ENCODE assay signal across 1 cellular context in the genomic region with DNA sequence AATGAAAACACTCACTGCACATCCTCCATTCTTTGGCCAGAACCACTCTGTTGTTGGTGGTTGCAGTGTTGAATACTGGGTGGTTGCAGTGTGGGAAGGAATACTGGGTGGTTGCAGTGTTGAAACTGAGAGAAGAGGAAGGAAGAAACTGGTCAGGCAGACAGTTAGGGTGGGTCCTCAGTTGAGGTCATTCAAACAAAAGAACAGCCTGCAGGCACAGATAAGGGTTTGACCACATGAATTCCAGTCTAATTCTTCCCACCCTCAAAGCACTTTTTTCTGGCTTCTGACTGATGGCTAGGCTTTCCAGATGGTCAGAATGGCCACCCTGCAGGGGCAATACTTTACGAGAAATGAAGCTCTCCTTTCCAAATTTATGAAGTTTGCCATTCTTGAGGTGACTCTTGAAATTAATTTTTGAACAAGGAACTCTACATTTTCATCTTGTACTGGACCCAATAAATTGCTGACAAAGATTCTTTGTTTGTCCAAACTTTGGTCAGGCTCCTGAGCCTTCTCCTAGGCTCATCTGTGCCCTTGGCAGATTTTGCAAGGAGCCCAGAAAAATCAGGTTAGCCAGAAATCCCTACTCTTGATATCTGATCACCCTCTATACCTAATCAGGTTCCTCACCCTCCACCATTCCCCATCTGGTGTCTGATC.
A peak's percentile ranks its signal among the peaks of the same experiment; 100 is the strongest.
TF ChIP-seq lines count a peak whose summit lies in the region.

No MANE protein-coding gene starts in this region.

TF ChIP-seq in K562, 482 proteins besides CTCF, POLR2A, EP300 and RAD21 (continued from another document and continues in another):
- TF ChIP-seq, protein P1, sequence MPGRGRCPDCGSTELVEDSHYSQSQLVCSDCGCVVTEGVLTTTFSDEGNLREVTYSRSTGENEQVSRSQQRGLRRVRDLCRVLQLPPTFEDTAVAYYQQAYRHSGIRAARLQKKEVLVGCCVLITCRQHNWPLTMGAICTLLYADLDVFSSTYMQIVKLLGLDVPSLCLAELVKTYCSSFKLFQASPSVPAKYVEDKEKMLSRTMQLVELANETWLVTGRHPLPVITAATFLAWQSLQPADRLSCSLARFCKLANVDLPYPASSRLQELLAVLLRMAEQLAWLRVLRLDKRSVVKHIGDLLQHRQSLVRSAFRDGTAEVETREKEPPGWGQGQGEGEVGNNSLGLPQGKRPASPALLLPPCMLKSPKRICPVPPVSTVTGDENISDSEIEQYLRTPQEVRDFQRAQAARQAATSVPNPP (IDR thresholded peaks at IDR 0.05; ENCODE audit: borderline replicate concordance, insufficient read depth, insufficient read length): no peak
- no peak for TF ChIP-seq ZNF668 (CRISPR knock-in tag; IDR thresholded peaks at IDR 0.05)
- no peak for TF ChIP-seq CREB5 (CRISPR knock-in tag; IDR thresholded peaks at IDR 0.05)
- TF ChIP-seq ETS2 (tag; IDR thresholded peaks at IDR 0.05; ENCODE audit: borderline replicate concordance, poor library complexity, severe bottlenecking): no peak
- TF ChIP-seq FOXJ3 (CRISPR knock-in tag; IDR thresholded peaks at IDR 0.05): no peak
- TF ChIP-seq RBBP5 (IDR thresholded peaks at IDR 0.05; ENCODE audit: borderline replicate concordance, insufficient read depth, low read length, poor library complexity, severe bottlenecking): no peak
- TF ChIP-seq, protein P2, sequence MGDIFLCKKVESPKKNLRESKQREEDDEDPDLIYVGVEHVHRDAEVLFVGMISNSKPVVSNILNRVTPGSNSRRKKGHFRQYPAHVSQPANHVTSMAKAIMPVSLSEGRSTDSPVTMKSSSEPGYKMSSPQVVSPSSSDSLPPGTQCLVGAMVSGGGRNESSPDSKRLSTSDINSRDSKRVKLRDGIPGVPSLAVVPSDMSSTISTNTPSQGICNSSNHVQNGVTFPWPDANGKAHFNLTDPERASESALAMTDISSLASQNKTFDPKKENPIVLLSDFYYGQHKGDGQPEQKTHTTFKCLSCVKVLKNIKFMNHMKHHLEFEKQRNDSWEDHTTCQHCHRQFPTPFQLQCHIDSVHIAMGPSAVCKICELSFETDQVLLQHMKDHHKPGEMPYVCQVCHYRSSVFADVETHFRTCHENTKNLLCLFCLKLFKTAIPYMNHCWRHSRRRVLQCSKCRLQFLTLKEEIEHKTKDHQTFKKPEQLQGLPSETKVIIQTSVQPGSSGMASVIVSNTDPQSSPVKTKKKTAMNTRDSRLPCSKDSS (IDR thresholded peaks at IDR 0.05; ENCODE audit: low read depth, partially characterized antibody): peak; percentile 81
- peak; percentile 17; the same call in 1 of the 2 replicates for TF ChIP-seq SMARCA4 (IDR thresholded peaks at IDR 0.05)
- TF ChIP-seq ZZZ3 (IDR thresholded peaks at IDR 0.05): no peak
- no peak for TF ChIP-seq MCM3 (IDR thresholded peaks at IDR 0.05)
- 0 out of 2 replicates have a peak, but pooled peaks have one; percentile 47 for TF ChIP-seq GATA2 (CRISPR knock-in tag; IDR thresholded peaks at IDR 0.05)
- TF ChIP-seq LARP7 (IDR thresholded peaks at IDR 0.05): no peak
- no peak for TF ChIP-seq E2F3 (CRISPR knock-in tag; IDR thresholded peaks at IDR 0.05)
- TF ChIP-seq TCF7L2 (IDR thresholded peaks at IDR 0.05; ENCODE audit: low read depth, low read length): no peak
- TF ChIP-seq TBL1XR1 (IDR thresholded peaks at IDR 0.05; ENCODE audit: low read length in 2 of 2): no peak
- TF ChIP-seq JUND (IDR thresholded peaks at IDR 0.05; ENCODE audit: borderline replicate concordance, low read depth, low read length): peak; percentile 81
- peak; percentile 83; the same call in 1 of the 3 replicates for TF ChIP-seq JUND (tag; IDR thresholded peaks at IDR 0.05; ENCODE audit: borderline replicate concordance, low read depth, low read length)
- TF ChIP-seq BRCA1 (IDR thresholded peaks at IDR 0.05): no peak
- TF ChIP-seq BRCA1 (CRISPR knock-in tag; IDR thresholded peaks at IDR 0.05): no peak
- TF ChIP-seq TAF15 (IDR thresholded peaks at IDR 0.05; ENCODE audit: low read depth, low read length): no peak
- no peak for TF ChIP-seq TSHZ1 (CRISPR knock-in tag; IDR thresholded peaks at IDR 0.05)
- TF ChIP-seq ZBTB49 (CRISPR knock-in tag; IDR thresholded peaks at IDR 0.05; ENCODE audit: borderline replicate concordance): no peak
- no peak for TF ChIP-seq RBM34 (IDR thresholded peaks at IDR 0.05; ENCODE audit: borderline replicate concordance, insufficient read depth, low read length)
- TF ChIP-seq ZNF24 (IDR thresholded peaks at IDR 0.05): no peak
- no peak for TF ChIP-seq MEF2A (IDR thresholded peaks at IDR 0.05; ENCODE audit: control insufficient read depth, low read depth, low read length)
- no peak for TF ChIP-seq EZH2 (IDR thresholded peaks at IDR 0.05; ENCODE audit: borderline replicate concordance, low read depth, low read length)
- TF ChIP-seq ZNF75A (CRISPR knock-in tag; IDR thresholded peaks at IDR 0.05): no peak
- no peak for TF ChIP-seq ZKSCAN1 (IDR thresholded peaks at IDR 0.05; ENCODE audit: low read depth, low read length)
- no peak for TF ChIP-seq GABPA (tag; conservative IDR thresholded peaks at IDR 0.05; ENCODE audit: low read depth)
- no peak for TF ChIP-seq ZFX (CRISPR knock-in tag; IDR thresholded peaks at IDR 0.05)
- TF ChIP-seq ZNF347 (CRISPR knock-in tag; IDR thresholded peaks at IDR 0.05; ENCODE audit: low read depth): no peak
- no peak for TF ChIP-seq RNF219 (CRISPR knock-in tag; IDR thresholded peaks at IDR 0.05)
- TF ChIP-seq ILF3 (IDR thresholded peaks at IDR 0.05; ENCODE audit: borderline replicate concordance): no peak
- no peak for TF ChIP-seq SMAD3 (CRISPR knock-in tag; conservative IDR thresholded peaks at IDR 0.05)
- TF ChIP-seq RBM25 (IDR thresholded peaks at IDR 0.05; ENCODE audit: low read depth, low read length, severe bottlenecking): no peak
- TF ChIP-seq GTF2B (IDR thresholded peaks at IDR 0.05; ENCODE audit: extremely low read depth, insufficient read length): no peak
- TF ChIP-seq POLR3A (IDR thresholded peaks at IDR 0.05; ENCODE audit: borderline replicate concordance, extremely low read depth, insufficient read depth, insufficient read length): no peak
- no peak for TF ChIP-seq TCFL5 (CRISPR knock-in tag; conservative IDR thresholded peaks at IDR 0.05)
- no peak for TF ChIP-seq RB1 (IDR thresholded peaks at IDR 0.05; ENCODE audit: low read depth)
- peak; percentile 97; the same call in 1 of the 2 replicates for TF ChIP-seq ZNF780A (CRISPR knock-in tag; IDR thresholded peaks at IDR 0.05)
- no peak for TF ChIP-seq JUNB (CRISPR knock-in tag; conservative IDR thresholded peaks at IDR 0.05)
- no peak for TF ChIP-seq SMC3 (conservative IDR thresholded peaks at IDR 0.05; ENCODE audit: insufficient read depth, low read depth, low read length)
- TF ChIP-seq TRIM28 (IDR thresholded peaks at IDR 0.05): peak; percentile 90
- no peak for TF ChIP-seq PHB (CRISPR knock-in tag; IDR thresholded peaks at IDR 0.05)
- TF ChIP-seq ZNF830 (CRISPR knock-in tag; IDR thresholded peaks at IDR 0.05): no peak
- TF ChIP-seq SIRT6 (IDR thresholded peaks at IDR 0.05; ENCODE audit: low read depth, low read length): no peak
- no peak for TF ChIP-seq ZNF384 (IDR thresholded peaks at IDR 0.05; ENCODE audit: low read depth, low read length)
- no peak for TF ChIP-seq SMARCA5 (IDR thresholded peaks at IDR 0.05)
- no peak for TF ChIP-seq MED1 (CRISPR knock-in tag; IDR thresholded peaks at IDR 0.05; ENCODE audit: borderline replicate concordance)
- no peak for TF ChIP-seq ZFP91 (CRISPR knock-in tag; IDR thresholded peaks at IDR 0.05)
- no peak for TF ChIP-seq ZNF644 (tag; IDR thresholded peaks at IDR 0.05; ENCODE audit: low read depth)
